10 cellular contexts compared by ENCODE assay signal in genomic region chr19:2976609-2977000, GRCh38. TPM values are rescaled to one million over a fixed set of nuclear protein-coding genes. Genes with fewer than 3 reads are reported as not detected.
DNase-seq lines count a peak whose midpoint lies in the region; ATAC-seq, FAIRE-seq and TF ChIP-seq lines count a peak whose summit lies in the region.
"Had no signal": no experiment of that assay in that cellular context is flagged by ENCODE, and none has a peak within 500 bp of the region (broad histone marks: within the 10 kb centered on the region; RNA-seq: fewer than 3 reads in every experiment).

No MANE protein-coding gene starts in this region.

- peaks cover 19% of the 10 kb centered on the region for H3K27me3 Mint-ChIP-seq in stimulated activated naive CD8-positive, alpha-beta T cell treated with anti-CD3 and anti-CD28 coated beads, Interleukin-15, amount 100 ng/mL, for 72 hours

- peak overlapping the region; percentile 61 for H3K4me3 ChIP-seq in WERI-Rb-1 (ENCODE audit: low read depth, low read length)
- peak overlapping the region; percentile 10; the same call in 1 of the 2 replicates for H3K4me3 ChIP-seq in iPS DF 6.9 (ENCODE audit: low read length)

- DNase-seq in NCI-H345 (lab: John Stamatoyannopoulos, UW) (peak; percentile 17), NCI-H345 treated with DMSO at 0.1 percent for 48 hours (lab: John Stamatoyannopoulos, UW; ENCODE audit: unreplicated experiment) (no peak), WERI-Rb-1 (no peak), iPS DF 6.9 (ENCODE audit: low read depth, low spot score) (no peak), sciatic nerve (ENCODE audit: low spot score) (no peak), frontal cortex (ENCODE audit: low spot score in 2 of 2) (no peak)
- DNase-seq in stimulated activated naive CD8-positive, alpha-beta T cell treated with anti-CD3 and anti-CD28 coated beads, Interleukin-15, amount 100 ng/mL, for 72 hours, result no peak

- peaks cover 32% of the 10 kb centered on the region for H3K4me1 Mint-ChIP-seq in stimulated activated naive CD8-positive, alpha-beta T cell treated with anti-CD3 and anti-CD28 coated beads, Interleukin-15, amount 100 ng/mL, for 72 hours

- H3K27me3 ChIP-seq in WERI-Rb-1 (ENCODE audit: insufficient read depth, low read depth, severe bottlenecking), result no peaks in the 10 kb centered on the region
- H3K27me3 ChIP-seq in iPS DF 6.9 (ENCODE audit: control insufficient read depth, insufficient read depth, low read length), result no peaks in the 10 kb centered on the region

- H3K27ac Mint-ChIP-seq in stimulated activated naive CD8-positive, alpha-beta T cell treated with anti-CD3 and anti-CD28 coated beads, Interleukin-15, amount 100 ng/mL, for 72 hours, result no peak overlapping the region

- H3K9me3 Mint-ChIP-seq in stimulated activated naive CD8-positive, alpha-beta T cell treated with anti-CD3 and anti-CD28 coated beads, Interleukin-15, amount 100 ng/mL, for 72 hours, result no peaks in the 10 kb centered on the region

- H3K9me3 ChIP-seq in WERI-Rb-1 (ENCODE audit: severe bottlenecking) (no peaks in the 10 kb centered on the region), iPS DF 6.9 (ENCODE audit: control insufficient read depth, insufficient read depth, low read length) (no peaks in the 10 kb centered on the region)

- peak overlapping the region; percentile 97 to 99 for H3K4me3 Mint-ChIP-seq in stimulated activated naive CD8-positive, alpha-beta T cell treated with anti-CD3 and anti-CD28 coated beads, Interleukin-15, amount 100 ng/mL, for 72 hours

- no CpG with 5 or more reads among the region's 15 CpGs for WGBS in iPS DF 6.9 (ENCODE audit: insufficient coverage, insufficient read length)

- ATAC-seq in stimulated activated naive CD8-positive, alpha-beta T cell treated with anti-CD3 and anti-CD28 coated beads, Interleukin-15, amount 100 ng/mL, for 72 hours, result no peak
- ATAC-seq in sciatic nerve (no peak), HG03280 (IDR thresholded peaks at IDR 0.05; ENCODE audit: unreplicated experiment) (no peak)

- FAIRE-seq in frontal cortex (lab: Jason Lieb, UNC), result no peak
- FAIRE-seq: islet of Langerhans had no signal

- peaks cover 3% of the 10 kb centered on the region; the same call in 1 of the 2 replicates for H3K4me1 ChIP-seq in iPS DF 6.9 (ENCODE audit: control insufficient read depth, insufficient read depth, low read length)

- H3K36me3 ChIP-seq in WERI-Rb-1 (no peaks in the 10 kb centered on the region), iPS DF 6.9 (ENCODE audit: control insufficient read depth, insufficient read depth, low read length) (no peaks in the 10 kb centered on the region)

- H3K27ac ChIP-seq in WERI-Rb-1 (peak overlapping the region; percentile 56), iPS DF 6.9 (ENCODE audit: low read length) (no peak overlapping the region)

- TF ChIP-seq CTCF in WERI-Rb-1 (IDR thresholded peaks at IDR 0.05; ENCODE audit: low read depth, low read length), result no peak

- intact Hi-C loops in sciatic nerve (cut with DNase I), result no loop called here

RNA-seq across cellular contexts. Expression of gene TLE6, which starts 0.8 kb away (rescaled TPM):
- 4.4 TPM for total RNA-seq in sciatic nerve
- total RNA-seq in frontal cortex, result 0.82 TPM

RNA-seq across cellular contexts. Expression of gene ZNF77, which starts 31.8 kb away (rescaled TPM):
- 6.1 TPM for total RNA-seq in sciatic nerve
- 6.9 TPM for total RNA-seq in frontal cortex

RNA-seq across cellular contexts. Expression of gene TLE2, which starts 52.5 kb away (rescaled TPM):
- total RNA-seq in sciatic nerve (232 TPM), frontal cortex (5.3 TPM)
- total RNA-seq: RPMI7951 had no signal

Comparison
In these comparisons a context has a peak if more than half of its experiments do, and no peak if none do; other contexts are left out.
1. RNA of gene TLE2, which starts 52.5 kb away (total RNA-seq): 232 TPM in sciatic nerve (single experiment); 5.3 TPM in frontal cortex (single experiment); every median in the first group is over 10 times any median in the second.